8 cellular contexts compared by ENCODE assay signal in genomic region chr11:83194284-83195175, GRCh38. TPM values are rescaled to one million over a fixed set of nuclear protein-coding genes. Genes with fewer than 3 reads are reported as not detected.
DNase-seq lines count a peak whose midpoint lies in the region; ATAC-seq, FAIRE-seq and TF ChIP-seq lines count a peak whose summit lies in the region.

No MANE protein-coding gene starts in this region.

- peaks cover 5% of the 10 kb centered on the region for H3K27me3 Mint-ChIP-seq in nephron progenitor cell (ENCODE audit: low read depth, poor library complexity)

- TF ChIP-seq CTCF in AG04450 (IDR thresholded peaks at IDR 0.05; ENCODE audit: low read depth, low read length): peak; percentile 10; the same call in 1 of the 2 replicates
- TF ChIP-seq CTCF in nephron progenitor cell (IDR thresholded peaks at IDR 0.05): no peak

- peak overlapping the region; percentile 96 to 99 for H3K9ac ChIP-seq in stomach smooth muscle (ENCODE audit: low read length in 2 of 2)

- no peak for FAIRE-seq in RCC 7860 (lab: Jason Lieb, UNC)

- CTCF ChIA-PET in AG04450 (lab: Charles Lee): no interaction called here

- peaks cover 12 to 21% of the 10 kb centered on the region in 2 donors for H3K36me3 ChIP-seq in stomach smooth muscle (ENCODE audit: control insufficient read depth in 2 of 2, insufficient read depth in 2 of 2, low read length in 2 of 2)

- ATAC-seq in GM18861 (IDR thresholded peaks at IDR 0.05; ENCODE audit: unreplicated experiment): peak; percentile 51
- ATAC-seq in HG03060 (IDR thresholded peaks at IDR 0.05; ENCODE audit: low read depth, unreplicated experiment): peak; percentile 34

- peaks cover 24% of the 10 kb centered on the region for H3K36me3 Mint-ChIP-seq in nephron progenitor cell (ENCODE audit: low read depth)

- POLR2A ChIA-PET in AG04450 (lab: Yijun Ruan, JAX): interaction anchor here (1.4 kb wide), 1 partner anchor 38 kb away, joined by 5 read pairs; the partner anchor contains the start of gene PCF11

- H3K9me3 ChIP-seq in AG04450 (ENCODE audit: control insufficient read depth, insufficient read depth, low read length): no peaks in the 10 kb centered on the region
- no peaks in the 10 kb centered on the region for H3K9me3 ChIP-seq in stomach smooth muscle (ENCODE audit: control insufficient read depth in 2 of 2, low read length in 2 of 2)

- H3K4me3 ChIP-seq in AG04450 (ENCODE audit: low read depth, low read length): peak overlapping the region; percentile 93
- H3K4me3 ChIP-seq in stomach smooth muscle (ENCODE audit: low read length in 2 of 2): peak overlapping the region; percentile 96 to 99

- peaks cover 47% of the 10 kb centered on the region for H3K4me1 Mint-ChIP-seq in nephron progenitor cell

- peak overlapping the region; percentile 81 for H3K27ac ChIP-seq in AG04450 (ENCODE audit: low read depth, low read length)
- peak overlapping the region; percentile 90 for H3K27ac ChIP-seq in stomach smooth muscle (ENCODE audit: low read length)

- DNase-seq in AG04450 (ENCODE audit: low read depth, low spot score) (no peak), RCC 7860 (ENCODE audit: low spot score) (peak; percentile 49), fibroblast of peridontal ligament (ENCODE audit: extremely low read depth) (peak; percentile 64), nephron progenitor cell (peak; percentile 64)
- peak; percentile 23 to 32 for DNase-seq in activated T-helper 1 cell treated with anti-CD3 and anti-CD28 coated beads, Interleukin-2, amount 50 U/mL, for 16 hours (ENCODE audit: low read depth in 1 of 2, low spot score in 1 of 2)

- H3K27me3 ChIP-seq in AG04450 (ENCODE audit: control insufficient read depth, insufficient read depth, low read length) (no peaks in the 10 kb centered on the region), stomach smooth muscle (ENCODE audit: control insufficient read depth in 1 of 2, insufficient read depth in 2 of 2, low read length in 2 of 2) (no peaks in the 10 kb centered on the region)

- H3K4me1 ChIP-seq in stomach smooth muscle (ENCODE audit: control insufficient read depth, insufficient read depth, low read length): peaks cover 13% of the 10 kb centered on the region

- peak overlapping the region; percentile 99 for H3K27ac Mint-ChIP-seq in nephron progenitor cell

- no peaks in the 10 kb centered on the region for H3K9me3 Mint-ChIP-seq in nephron progenitor cell

- H3K4me3 Mint-ChIP-seq in nephron progenitor cell: peak overlapping the region; percentile 97

RNA-seq across cellular contexts. Expression of gene ANKRD42, which starts 1.0 kb away (rescaled TPM):
- polyA plus RNA-seq in AG04450 (2011; rRNA removed): 7.7 and 8.6 TPM in 2 replicates
- 5.8 and 7.0 TPM in 2 replicates for polyA minus RNA-seq in AG04450 (2011; rRNA and poly(A)+ RNA removed)

RNA-seq across cellular contexts. Expression of gene PCF11, which starts 37.6 kb away (rescaled TPM):
- polyA plus RNA-seq in AG04450 (2011; rRNA removed): 20.0 and 32.7 TPM in 2 replicates
- 23.1 and 43.8 TPM in 2 replicates for polyA minus RNA-seq in AG04450 (2011; rRNA and poly(A)+ RNA removed)
